Comparison of ENCODE assay signal across 2 cellular contexts in genomic region chr19:33075519-33075918, GRCh38.
TF ChIP-seq lines count a peak whose summit lies in the region.

No MANE protein-coding gene starts in this region.

TF ChIP-seq in A549, 52 proteins besides CTCF, POLR2A, EP300 and RAD21:
- TF ChIP-seq HOXB13 (CRISPR knock-in tag; IDR thresholded peaks at IDR 0.05; ENCODE audit: low read depth) (no peak), JUN (IDR thresholded peaks at IDR 0.05) (no peak), CHD2 (IDR thresholded peaks at IDR 0.05; ENCODE audit: low read length, partially characterized antibody) (no peak), HEYL (CRISPR knock-in tag; IDR thresholded peaks at IDR 0.05) (no peak), EHMT2 (IDR thresholded peaks at IDR 0.05; ENCODE audit: low read depth) (no peak), NR3C1 (IDR thresholded peaks at IDR 0.05) (no peak), POLR2AphosphoS2 (conservative IDR thresholded peaks at IDR 0.05; ENCODE audit: low read length) (no peak)

TF ChIP-seq in WTC11, 78 proteins besides CTCF, POLR2A, EP300 and RAD21:
- no peak for TF ChIP-seq ZNF425 (CRISPR knock-in tag; conservative IDR thresholded peaks at IDR 0.05)
- TF ChIP-seq ZNF121 (CRISPR knock-in tag; IDR thresholded peaks at IDR 0.05): 0 out of 2 replicates have a peak, but pooled peaks have one; percentile 13
